Comparison of ENCODE assay signal across 1 cellular context in genomic region chr7:110130669-110131068, GRCh38.
TF ChIP-seq lines count a peak whose summit lies in the region.

No MANE protein-coding gene starts in this region.

TF ChIP-seq in liver, 16 proteins besides CTCF, POLR2A, EP300 and RAD21 (continued from another document):
- TF ChIP-seq MAX (IDR thresholded peaks at IDR 0.05), result no peak
- no peak for TF ChIP-seq NR2F2 (IDR thresholded peaks at IDR 0.05)
- TF ChIP-seq, protein P1, sequence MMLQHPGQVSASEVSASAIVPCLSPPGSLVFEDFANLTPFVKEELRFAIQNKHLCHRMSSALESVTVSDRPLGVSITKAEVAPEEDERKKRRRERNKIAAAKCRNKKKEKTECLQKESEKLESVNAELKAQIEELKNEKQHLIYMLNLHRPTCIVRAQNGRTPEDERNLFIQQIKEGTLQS (IDR thresholded peaks at IDR 0.05), result no peak
- no peak for TF ChIP-seq YY1 (IDR thresholded peaks at IDR 0.05)
- no peak for TF ChIP-seq EGR1 (IDR thresholded peaks at IDR 0.05; ENCODE audit: low read depth in 2 of 2)
- TF ChIP-seq TAF1 (conservative IDR thresholded peaks at IDR 0.05), result no peak
- TF ChIP-seq FOXA2 (IDR thresholded peaks at IDR 0.05), result no peak
- no peak for TF ChIP-seq HNF4A (conservative IDR thresholded peaks at IDR 0.05)
- no peak for TF ChIP-seq JUND (IDR thresholded peaks at IDR 0.05)
- no peak for TF ChIP-seq REST (IDR thresholded peaks at IDR 0.05)
- no peak for TF ChIP-seq GABPA (IDR thresholded peaks at IDR 0.05 in 1 of 2, conservative IDR thresholded peaks at IDR 0.05 in 1 of 2)
- no peak for TF ChIP-seq HNF4G (IDR thresholded peaks at IDR 0.05)
- no peak for TF ChIP-seq SP1 (IDR thresholded peaks at IDR 0.05)
